Comparison of ENCODE assay signal across 25 cellular contexts in genomic region chr2:231634412-231634811, GRCh38. TPM values are rescaled to one million over a fixed set of nuclear protein-coding genes. Genes with fewer than 3 reads are reported as not detected.
DNase-seq lines count a peak whose midpoint lies in the region; ATAC-seq, FAIRE-seq and TF ChIP-seq lines count a peak whose summit lies in the region.
"Had no signal": no experiment of that assay in that cellular context is flagged by ENCODE, and none has a peak within 500 bp of the region (broad histone marks: within the 10 kb centered on the region; RNA-seq: fewer than 3 reads in every experiment).

No MANE protein-coding gene starts in this region.

- H3K4me3 Mint-ChIP-seq in CD4-positive, alpha-beta memory T cell, result no peak overlapping the region
- H3K4me3 Mint-ChIP-seq: CD4-positive, alpha-beta T cell; naive thymus-derived CD4-positive, alpha-beta T cell had no signal

- ATAC-seq in HCT116, result peak; percentile 67
- ATAC-seq: heart right ventricle; naive thymus-derived CD4-positive, alpha-beta T cell; pancreas had no signal

- H3K4me1 Mint-ChIP-seq in CD4-positive, alpha-beta memory T cell, result peaks cover 0 to 2% (median 0%) of the 10 kb centered on the region in 4 donors

- H2AFZ ChIP-seq in HCT116 (ENCODE audit: low read depth, low read length, poor library complexity, severe bottlenecking) (no peak overlapping the region), osteoblast (ENCODE audit: low read length) (no peak overlapping the region)

- H3K4me3 ChIP-seq in BLaER1 (no peak overlapping the region), HCT116 (replicated peaks in 1 of 2; ENCODE audit: low read depth in 1 of 2, low read length in 2 of 2) (no peak overlapping the region), osteoblast (ENCODE audit: insufficient read depth, low read length) (no peak overlapping the region)
- no peak overlapping the region for H3K4me3 ChIP-seq in CD4-positive, alpha-beta memory T cell (ENCODE audit: low read length in 2 of 2)
- H3K4me3 ChIP-seq: heart right ventricle, pancreas had no signal

- H3K79me2 ChIP-seq in HCT116 (ENCODE audit: insufficient read depth, low read length) (no peaks in the 10 kb centered on the region), osteoblast (ENCODE audit: insufficient read depth, low read length) (no peaks in the 10 kb centered on the region)

- no peak overlapping the region for H3K9ac ChIP-seq in BLaER1
- peak overlapping the region; percentile 15; the same call in 1 of the 2 replicates for H3K9ac ChIP-seq in HCT116 (ENCODE audit: low read length)

- no peak for TF ChIP-seq RAD21 in HCT116 (IDR thresholded peaks at IDR 0.05; ENCODE audit: low read depth)

- FAIRE-seq in HTR-8/SVneo (lab: Jason Lieb, UNC), result no peak
- FAIRE-seq: endometrium, pancreas had no signal

- H3K27me3 ChIP-seq in BLaER1 (no peaks in the 10 kb centered on the region), HCT116 (ENCODE audit: insufficient read depth, low read length) (no peaks in the 10 kb centered on the region), osteoblast (ENCODE audit: insufficient read depth, low read length) (no peaks in the 10 kb centered on the region)
- no peaks in the 10 kb centered on the region for H3K27me3 ChIP-seq in CD4-positive, alpha-beta memory T cell (ENCODE audit: insufficient read depth, low read length)
- H3K27me3 ChIP-seq: brain microvascular endothelial cell, heart right ventricle, pancreas had no signal

- no peaks in the 10 kb centered on the region for H3K9me2 ChIP-seq in HCT116 (ENCODE audit: insufficient read depth)

- no peak overlapping the region for H3K27ac Mint-ChIP-seq in CD4-positive, alpha-beta memory T cell
- H3K27ac Mint-ChIP-seq: activated T-helper 2 cell treated with anti-CD3 and anti-CD28 coated beads, Interferon-gamma antibody, Interleukin-2, Interleukin-4, amounts not matched to agents 10 μg/mL and 5 μg/mL and 100 μg/mL, durations not matched to agents 14 hours and 24 hours and 36 hours; CD4-positive, alpha-beta T cell had no signal

- TF ChIP-seq CTCF in HCT116 (IDR thresholded peaks at IDR 0.05 in 2 of 3, conservative IDR thresholded peaks at IDR 0.05 in 1 of 3; ENCODE audit: borderline replicate concordance in 1 of 3, insufficient read depth in 1 of 3, low read depth in 2 of 3, low read length in 2 of 3) (no peak), osteoblast (IDR thresholded peaks at IDR 0.05; ENCODE audit: extremely low read depth, low read depth, low read length) (no peak)

- no peaks in the 10 kb centered on the region for H3K36me3 Mint-ChIP-seq in CD4-positive, alpha-beta memory T cell
- H3K36me3 Mint-ChIP-seq: naive thymus-derived CD4-positive, alpha-beta T cell had no signal

- no peaks in the 10 kb centered on the region for H3K27me3 Mint-ChIP-seq in CD4-positive, alpha-beta memory T cell
- H3K27me3 Mint-ChIP-seq: CD4-positive, alpha-beta T cell; naive thymus-derived CD4-positive, alpha-beta T cell had no signal

- no peak for DNase-seq in HCT116 (ENCODE audit: low read depth, low spot score)
- DNase-seq in cerebellar cortex (ENCODE audit: low spot score), result peak; percentile 32
- no peak for DNase-seq in osteoblast (ENCODE audit: insufficient read length, low spot score, missing footprints)
- no peak for DNase-seq in central memory CD4-positive, alpha-beta T cell
- DNase-seq in CD4-positive, alpha-beta memory T cell, result no peak
- DNase-seq in HTR-8/SVneo (ENCODE audit: insufficient read length, low spot score), result no peak
- no peak for DNase-seq in stimulated activated CD8-positive, alpha-beta memory T cell treated with anti-CD3 and anti-CD28 coated beads, Interleukin-4, amount 100 ng/mL, for 48 hours
- DNase-seq: activated CD4-positive, alpha-beta T cell treated with anti-CD3 and anti-CD28 coated beads, Interleukin-2, amount 50 U/mL, for 1 hour; brain microvascular endothelial cell; CD4-positive, alpha-beta T cell; GDM1; heart right ventricle; left cardiac atrium; mesendoderm; naive thymus-derived CD4-positive, alpha-beta T cell; NCI-H1105 treated with DMSO at 0.1 percent for 48 hours; NCI-H2107; NCI-H526; pancreas; T-helper 2 cell had no signal

- no peak for TF ChIP-seq POLR2A in HCT116 (IDR thresholded peaks at IDR 0.05; ENCODE audit: borderline replicate concordance, extremely low read depth, insufficient read depth, insufficient read length)

- CTCF ChIA-PET in HCT116 (lab: Charles Lee), result no interaction called here
- CTCF ChIA-PET in CD4-positive, alpha-beta memory T cell (lab: Charles Lee; ENCODE audit: partially characterized antibody), result no interaction called here

- H4K20me1 ChIP-seq in BLaER1, result no peaks in the 10 kb centered on the region
- no peaks in the 10 kb centered on the region for H4K20me1 ChIP-seq in HCT116 (ENCODE audit: insufficient read depth)
- no peaks in the 10 kb centered on the region for H4K20me1 ChIP-seq in osteoblast (ENCODE audit: insufficient read depth, low read length)

- BruUV-seq in HCT116 (replicated peaks; lab: Mats Ljungman, UMichigan), result no TSS peak

- no peaks in the 10 kb centered on the region for H3K36me3 ChIP-seq in BLaER1
- H3K36me3 ChIP-seq in HCT116 (ENCODE audit: control insufficient read depth in 1 of 2, insufficient read depth in 2 of 2, low read length in 2 of 2), result no peaks in the 10 kb centered on the region
- H3K36me3 ChIP-seq in osteoblast (ENCODE audit: insufficient read depth, low read length), result no peaks in the 10 kb centered on the region
- no peaks in the 10 kb centered on the region for H3K36me3 ChIP-seq in CD4-positive, alpha-beta memory T cell (ENCODE audit: insufficient read depth, low read length)
- H3K36me3 ChIP-seq: brain microvascular endothelial cell, heart right ventricle, pancreas had no signal

- peak overlapping the region; percentile 51 for H3K27ac ChIP-seq in BLaER1
- peak overlapping the region; percentile 37 for H3K27ac ChIP-seq in HCT116 (ENCODE audit: low read depth, low read length)
- H3K27ac ChIP-seq in osteoblast (ENCODE audit: low read depth, low read length), result peak overlapping the region; percentile 68
- no peak overlapping the region for H3K27ac ChIP-seq in CD4-positive, alpha-beta memory T cell (ENCODE audit: low read depth, low read length)
- H3K27ac ChIP-seq: brain microvascular endothelial cell, pancreas had no signal

- no peaks in the 10 kb centered on the region for H3K9me3 ChIP-seq in BLaER1
- no peaks in the 10 kb centered on the region for H3K9me3 ChIP-seq in HCT116 (ENCODE audit: control insufficient read depth in 1 of 2, insufficient read depth in 1 of 2, low read depth in 1 of 2, low read length in 2 of 2)
- H3K9me3 ChIP-seq in osteoblast (ENCODE audit: low read depth, low read length), result no peaks in the 10 kb centered on the region
- H3K9me3 ChIP-seq in CD4-positive, alpha-beta memory T cell (ENCODE audit: control insufficient read depth in 1 of 2, low read length in 2 of 2), result no peaks in the 10 kb centered on the region
- H3K9me3 ChIP-seq: heart right ventricle, pancreas had no signal

- POLR2A ChIA-PET in HCT116 (lab: Charles Lee), result interaction anchor here (1.9 kb wide), 1 partner anchor 8 kb away, joined by 9 read pairs; no protein-coding TSS in a partner anchor
- POLR2A ChIA-PET in CD4-positive, alpha-beta memory T cell (lab: Charles Lee; ENCODE audit: partially characterized antibody), result no interaction called here

- no peaks in the 10 kb centered on the region for H3K9me3 Mint-ChIP-seq in CD4-positive, alpha-beta memory T cell
- H3K9me3 Mint-ChIP-seq: activated T-helper 2 cell treated with anti-CD3 and anti-CD28 coated beads, Interferon-gamma antibody, Interleukin-2, Interleukin-4, amounts not matched to agents 10 μg/mL and 5 μg/mL and 100 μg/mL, durations not matched to agents 14 hours and 24 hours and 36 hours; CD4-positive, alpha-beta T cell; naive thymus-derived CD4-positive, alpha-beta T cell had no signal

- RAD21 ChIA-PET in HCT116 (lab: Charles Lee; ENCODE audit: low non-redundant PET in 1 of 2, low total read pairs in 2 of 2, uncharacterized antibody in 2 of 2, unreplicated experiment in 2 of 2), result interaction anchor here in 1 of 2 experiments (0.7 kb wide), 1 partner anchor 24 kb away, joined by 4 read pairs; no protein-coding TSS in a partner anchor

- H3K4me1 ChIP-seq in BLaER1 (peaks cover 48% of the 10 kb centered on the region), HCT116 (ENCODE audit: control insufficient read depth in 1 of 2, insufficient read depth in 2 of 2, low read length in 2 of 2) (peaks cover 15 to 37% of the 10 kb centered on the region in 2 experiments; a peak in 3 of 4 replicates), osteoblast (ENCODE audit: insufficient read depth, low read length) (peaks cover 23% of the 10 kb centered on the region)
- no peaks in the 10 kb centered on the region for H3K4me1 ChIP-seq in CD4-positive, alpha-beta memory T cell (ENCODE audit: insufficient read depth, low read length)
- H3K4me1 ChIP-seq: pancreas had no signal

- H3K4me2 ChIP-seq in BLaER1, result no peak overlapping the region
- 0 out of 2 replicates have a peak overlapping the region, but pooled peaks have one; percentile 5 for H3K4me2 ChIP-seq in HCT116 (ENCODE audit: low read length)
- H3K4me2 ChIP-seq in osteoblast (ENCODE audit: insufficient read depth, low read length), result no peak overlapping the region

- intact Hi-C loops in HCT116 (cut with micrococcal nuclease), result no loop called here
- intact Hi-C loops in CD4-positive, alpha-beta memory T cell (cut with micrococcal nuclease), result no loop called here

TF ChIP-seq in HCT116, 20 proteins besides CTCF, POLR2A, EP300 and RAD21 (continues in another document):
- no peak for TF ChIP-seq TCF7L2 (IDR thresholded peaks at IDR 0.05; ENCODE audit: borderline replicate concordance, extremely low read depth, insufficient read depth, insufficient read length)
- TF ChIP-seq CBX3 (IDR thresholded peaks at IDR 0.05; ENCODE audit: low read depth), result no peak

RNA-seq across cellular contexts. Expression of gene TEX44, which starts 41.7 kb away (rescaled TPM):
- total RNA-seq in HCT116 (2021; ENCODE audit: unreplicated experiment), result not detected
- not detected in 2 replicates for polyA plus RNA-seq in HCT116 (2012)
- not detected in 2 replicates for total RNA-seq in osteoblast
- total RNA-seq in CD4-positive, alpha-beta memory T cell, result not detected
- polyA plus RNA-seq in CD4-positive, alpha-beta memory T cell, result not detected
- total RNA-seq: activated T-helper 2 cell treated with anti-CD3 and anti-CD28 coated beads, Interferon-gamma antibody, Interleukin-2, Interleukin-4, amounts not matched to agents 10 μg/mL and 5 μg/mL and 100 μg/mL, durations not matched to agents 14 hours and 24 hours and 36 hours; CD4-positive, alpha-beta T cell; heart right ventricle; left cardiac atrium; naive thymus-derived CD4-positive, alpha-beta T cell; pancreas; RPMI7951; temporal lobe had no signal
- polyA plus RNA-seq: heart right ventricle; naive thymus-derived CD4-positive, alpha-beta T cell; pancreas had no signal
